ENCODE assay signal across 1 cellular context in genomic region chr2:144426355-144426754, GRCh38.
TF ChIP-seq lines count a peak whose summit lies in the region.

No MANE protein-coding gene starts in this region.

TF ChIP-seq in K562, 482 proteins besides CTCF, POLR2A, EP300 and RAD21 (continued from another document):
- TF ChIP-seq, protein P1, sequence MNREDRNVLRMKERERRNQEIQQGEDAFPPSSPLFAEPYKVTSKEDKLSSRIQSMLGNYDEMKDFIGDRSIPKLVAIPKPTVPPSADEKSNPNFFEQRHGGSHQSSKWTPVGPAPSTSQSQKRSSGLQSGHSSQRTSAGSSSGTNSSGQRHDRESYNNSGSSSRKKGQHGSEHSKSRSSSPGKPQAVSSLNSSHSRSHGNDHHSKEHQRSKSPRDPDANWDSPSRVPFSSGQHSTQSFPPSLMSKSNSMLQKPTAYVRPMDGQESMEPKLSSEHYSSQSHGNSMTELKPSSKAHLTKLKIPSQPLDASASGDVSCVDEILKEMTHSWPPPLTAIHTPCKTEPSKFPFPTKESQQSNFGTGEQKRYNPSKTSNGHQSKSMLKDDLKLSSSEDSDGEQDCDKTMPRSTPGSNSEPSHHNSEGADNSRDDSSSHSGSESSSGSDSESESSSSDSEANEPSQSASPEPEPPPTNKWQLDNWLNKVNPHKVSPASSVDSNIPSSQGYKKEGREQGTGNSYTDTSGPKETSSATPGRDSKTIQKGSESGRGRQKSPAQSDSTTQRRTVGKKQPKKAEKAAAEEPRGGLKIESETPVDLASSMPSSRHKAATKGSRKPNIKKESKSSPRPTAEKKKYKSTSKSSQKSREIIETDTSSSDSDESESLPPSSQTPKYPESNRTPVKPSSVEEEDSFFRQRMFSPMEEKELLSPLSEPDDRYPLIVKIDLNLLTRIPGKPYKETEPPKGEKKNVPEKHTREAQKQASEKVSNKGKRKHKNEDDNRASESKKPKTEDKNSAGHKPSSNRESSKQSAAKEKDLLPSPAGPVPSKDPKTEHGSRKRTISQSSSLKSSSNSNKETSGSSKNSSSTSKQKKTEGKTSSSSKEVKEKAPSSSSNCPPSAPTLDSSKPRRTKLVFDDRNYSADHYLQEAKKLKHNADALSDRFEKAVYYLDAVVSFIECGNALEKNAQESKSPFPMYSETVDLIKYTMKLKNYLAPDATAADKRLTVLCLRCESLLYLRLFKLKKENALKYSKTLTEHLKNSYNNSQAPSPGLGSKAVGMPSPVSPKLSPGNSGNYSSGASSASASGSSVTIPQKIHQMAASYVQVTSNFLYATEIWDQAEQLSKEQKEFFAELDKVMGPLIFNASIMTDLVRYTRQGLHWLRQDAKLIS (CRISPR knock-in tag; IDR thresholded peaks at IDR 0.05): no peak
- TF ChIP-seq C11orf30 (IDR thresholded peaks at IDR 0.05; ENCODE audit: low read depth): peak; percentile 35; the same call in 1 of the 2 replicates
- no peak for TF ChIP-seq GTF2E2 (tag; IDR thresholded peaks at IDR 0.05)
- peak; percentile 70 for TF ChIP-seq ZNF316 (IDR thresholded peaks at IDR 0.05)
- no peak for TF ChIP-seq HCFC1 (IDR thresholded peaks at IDR 0.05; ENCODE audit: low read depth, low read length)
- TF ChIP-seq ZFPM2 (CRISPR knock-in tag; IDR thresholded peaks at IDR 0.05): no peak
- peak; percentile 29; the same call in 1 of the 2 replicates for TF ChIP-seq MAFK (IDR thresholded peaks at IDR 0.05; ENCODE audit: low read length)
- TF ChIP-seq ZNF124 (CRISPR knock-in tag; IDR thresholded peaks at IDR 0.05): no peak
- no peak for TF ChIP-seq SP2 (IDR thresholded peaks at IDR 0.05; ENCODE audit: extremely low read depth, low read depth, low read length, poor library complexity, severe bottlenecking)
